ENCODE assay signal across 8 cellular contexts in the genomic region with DNA sequence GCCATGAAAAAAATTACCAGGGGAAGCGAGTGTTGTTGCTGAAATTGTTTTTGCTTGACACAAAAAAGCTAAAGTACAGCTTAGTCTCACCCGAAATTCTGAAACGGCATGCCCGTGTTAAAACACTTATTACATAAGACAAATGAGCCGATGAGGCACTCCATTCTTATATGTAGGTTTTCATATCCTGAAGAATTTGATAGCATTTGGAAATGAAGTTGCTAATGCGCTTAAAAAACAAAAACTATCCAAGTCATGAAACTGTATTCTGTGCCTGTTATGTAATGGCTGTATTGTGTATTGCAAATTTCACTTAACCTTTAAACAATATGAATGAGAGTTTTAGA. TPM values are rescaled to one million over a fixed set of nuclear protein-coding genes. Genes with fewer than 3 reads are reported as not detected.
DNase-seq lines count a peak whose midpoint lies in the region; ATAC-seq, FAIRE-seq and TF ChIP-seq lines count a peak whose summit lies in the region.

No MANE protein-coding gene starts in this region.

- H3K4me2 ChIP-seq in Karpas-422 (ENCODE audit: low read depth, low read length, poor library complexity, severe bottlenecking): peak overlapping the region; percentile 28

- H3K9me3 ChIP-seq in Karpas-422 (ENCODE audit: low read length) (no peaks in the 10 kb centered on the region), muscle layer of colon (ENCODE audit: low read length) (no peaks in the 10 kb centered on the region)

- H3K27ac ChIP-seq in Karpas-422 (ENCODE audit: low read length): no peak overlapping the region
- peak overlapping the region; percentile 84 for H3K27ac ChIP-seq in muscle layer of colon (ENCODE audit: low read depth, low read length)

- peak overlapping the region; percentile 98 for H3K27ac Mint-ChIP-seq in chondrocyte (ENCODE audit: unreplicated experiment)

- H3K9me3 Mint-ChIP-seq in chondrocyte (ENCODE audit: low read depth): no peaks in the 10 kb centered on the region

- no peak overlapping the region for H2AFZ ChIP-seq in Karpas-422 (ENCODE audit: low read length)

- ATAC-seq in HG02870 (IDR thresholded peaks at IDR 0.05; ENCODE audit: unreplicated experiment): no peak

- H3K9me2 ChIP-seq in Karpas-422 (replicated peaks; ENCODE audit: insufficient read depth, low read length): no peaks in the 10 kb centered on the region

- H3K36me3 ChIP-seq in Karpas-422 (ENCODE audit: insufficient read depth, low read length): no peaks in the 10 kb centered on the region
- H3K36me3 ChIP-seq in muscle layer of colon (ENCODE audit: insufficient read depth, low read length): no peaks in the 10 kb centered on the region

- H3K9ac ChIP-seq in Karpas-422 (ENCODE audit: low read length) (no peak overlapping the region), muscle layer of colon (ENCODE audit: low read length) (peak overlapping the region; percentile 62)

- DNase-seq in AG09309 (ENCODE audit: low read depth): no peak
- DNase-seq in Karpas-422: no peak
- no peak for DNase-seq in chondrocyte (ENCODE audit: low spot score)
- no peak for DNase-seq in AG08395 (ENCODE audit: low spot score)
- DNase-seq in putamen (ENCODE audit: low spot score): no peak
- no peak for DNase-seq in urothelium cell line (ENCODE audit: low spot score)

- H3K4me3 Mint-ChIP-seq in chondrocyte (ENCODE audit: unreplicated experiment): peak overlapping the region; percentile 97

- H3K4me1 ChIP-seq in Karpas-422 (ENCODE audit: low read length) (peaks cover 3% of the 10 kb centered on the region; the same call in 1 of the 2 replicates), muscle layer of colon (ENCODE audit: insufficient read depth, low read length) (peaks cover 19% of the 10 kb centered on the region)

- TF ChIP-seq CTCF in AG09309 (IDR thresholded peaks at IDR 0.05; ENCODE audit: control insufficient read depth, insufficient read depth, low read depth, low read length, missing control alignments) (no peak), chondrocyte (IDR thresholded peaks at IDR 0.05) (no peak)

- H3K36me3 Mint-ChIP-seq in chondrocyte (ENCODE audit: low read depth): no peaks in the 10 kb centered on the region

- H4K20me1 ChIP-seq in Karpas-422 (ENCODE audit: insufficient read depth, low read depth, low read length): no peaks in the 10 kb centered on the region

- no peaks in the 10 kb centered on the region for H3K27me3 Mint-ChIP-seq in chondrocyte (ENCODE audit: low read depth)

- peaks cover 30% of the 10 kb centered on the region for H3K4me1 Mint-ChIP-seq in chondrocyte (ENCODE audit: low read depth)

- no peaks in the 10 kb centered on the region for H3K27me3 ChIP-seq in Karpas-422 (ENCODE audit: low read length)
- no peaks in the 10 kb centered on the region for H3K27me3 ChIP-seq in muscle layer of colon (ENCODE audit: control insufficient read depth in 1 of 2, insufficient read depth in 2 of 2, low read length in 2 of 2)

- H3K4me3 ChIP-seq in AG09309 (ENCODE audit: control insufficient read depth, low read depth, low read length) (peak overlapping the region; percentile 69), Karpas-422 (ENCODE audit: low read length) (no peak overlapping the region), muscle layer of colon (ENCODE audit: low read depth in 1 of 2, low read length in 2 of 2) (peak overlapping the region; percentile 86 to 90)

- no peaks in the 10 kb centered on the region for H3K79me2 ChIP-seq in Karpas-422 (ENCODE audit: low read length)

- no peak for FAIRE-seq in urothelium cell line (lab: Jason Lieb, UNC)

RNA-seq across cellular contexts. Expression of gene NRIP1, which starts 1.4 kb away (rescaled TPM):
- total RNA-seq in Karpas-422 (2014; rRNA removed; shearing (Covaris generic); ENCODE audit: low replicate concordance): not detected in 2 replicates
- 22.4 to 23.6 TPM (median 22.6 TPM) in 3 replicates for total RNA-seq in chondrocyte

Comparison
In these comparisons a context has a peak if more than half of its experiments do, and no peak if none do; other contexts are left out.
1. RNA of gene NRIP1, which starts 1.4 kb away (total RNA-seq): 22.4 to 23.6 TPM in chondrocyte; not detected in Karpas-422; every median in the first group is over 10 times any median in the second.